In the genomic region with DNA sequence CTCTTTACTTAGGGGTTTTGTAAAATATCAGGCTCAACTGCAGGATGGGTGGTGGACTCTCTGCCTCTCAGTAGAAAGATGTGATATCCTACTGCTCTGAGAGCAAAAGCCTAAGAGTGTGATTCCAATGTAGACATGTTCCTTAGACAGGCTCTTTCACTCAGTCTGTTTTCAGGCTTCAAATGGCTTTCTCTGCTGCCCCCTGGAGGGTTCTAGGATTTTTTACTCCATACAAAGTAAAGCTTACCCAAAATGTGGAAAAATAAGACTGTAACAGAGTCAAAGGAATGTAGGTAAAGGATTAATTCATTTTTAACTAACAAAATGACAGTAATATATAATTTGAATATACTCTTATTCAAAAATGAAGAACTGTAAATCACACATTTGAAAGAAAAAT, we compare ENCODE assay signal across 8 cellular contexts. TPM values are rescaled to one million over a fixed set of nuclear protein-coding genes. Genes with fewer than 3 reads are reported as not detected.
DNase-seq lines count a peak whose midpoint lies in the region; ATAC-seq and TF ChIP-seq lines count a peak whose summit lies in the region.

No MANE protein-coding gene starts in this region.

- CTCF ChIA-PET in A673 (lab: Charles Lee), result interaction anchor here (0.5 to 1.0 kb wide), 3 partner anchors 82 to 531 kb away, joined by 3 to 4 read pairs (median 3); no protein-coding TSS in a partner anchor

- H3K4me1 ChIP-seq in A673 (ENCODE audit: insufficient read depth, low read length, poor library complexity, severe bottlenecking), result no peaks in the 10 kb centered on the region
- H3K4me1 ChIP-seq in foreskin keratinocyte, result no peaks in the 10 kb centered on the region

- no peaks in the 10 kb centered on the region for H3K9me3 ChIP-seq in A673 (ENCODE audit: low read depth, low read length, poor library complexity, severe bottlenecking)

- no TSS peak for BruUV-seq in A673 (replicated peaks; lab: Mats Ljungman, UMichigan)

- ATAC-seq in HG02870 (IDR thresholded peaks at IDR 0.05; ENCODE audit: unreplicated experiment) (peak; percentile 73), foreskin keratinocyte (peak; percentile 81)

- peak; percentile 70 for TF ChIP-seq CTCF in A673 (conservative IDR thresholded peaks at IDR 0.05; ENCODE audit: low read depth, low read length)
- peak; percentile 72 for TF ChIP-seq CTCF in foreskin keratinocyte (conservative IDR thresholded peaks at IDR 0.05)

- H3K27me3 ChIP-seq in A673 (replicated peaks; ENCODE audit: insufficient read depth, low read depth, low read length, poor library complexity) (no peaks in the 10 kb centered on the region), foreskin keratinocyte (no peaks in the 10 kb centered on the region)

- no peak overlapping the region for H3K4me3 ChIP-seq in A673 (ENCODE audit: low read depth, low read length, poor library complexity, severe bottlenecking)

- DNase-seq in A673 (ENCODE audit: low spot score) (peak; percentile 66), GM03348 (ENCODE audit: low spot score) (peak; percentile 81), NCI-H2227 (lab: John Stamatoyannopoulos, UW; ENCODE audit: unreplicated experiment) (peak; percentile 65), activated T-helper 1 cell treated with Interleukin-2 at 50 U/mL for 16 hours (ENCODE audit: low read depth) (peak; percentile 0), foreskin keratinocyte (peak in 1 of 2 donors; percentile 39), occipital lobe (lab: John Stamatoyannopoulos, UW) (peak; percentile 46), OCI-M2 (lab: John Stamatoyannopoulos, UW; ENCODE audit: unreplicated experiment) (no peak)

- H3K27ac ChIP-seq in A673 (ENCODE audit: low read depth, low read length, poor library complexity, severe bottlenecking) (no peak overlapping the region), foreskin keratinocyte (no peak overlapping the region)

- peaks cover 6% of the 10 kb centered on the region for H3K36me3 ChIP-seq in A673 (ENCODE audit: insufficient read depth, low read length, poor library complexity, severe bottlenecking)

- intact Hi-C loops in A673 (cut with micrococcal nuclease; ENCODE audit: unreplicated experiment), result loop anchor here (1.0 to 10.0 kb wide), 2 partner anchors 276 to 500 kb away; no protein-coding TSS in a partner anchor

- POLR2A ChIA-PET in A673 (lab: Charles Lee; ENCODE audit: low non-redundant PET), result no interaction called here

RNA-seq across cellular contexts. Expression of a gene that starts 32.1 kb away (rescaled TPM):
- 31.4 and 37.5 TPM in 2 replicates for total RNA-seq in A673 (2021)
- 12.0 and 13.0 TPM in 2 replicates for total RNA-seq in foreskin keratinocyte
- 2.6 and 3.7 TPM in 2 replicates for polyA plus RNA-seq in foreskin keratinocyte
- total RNA-seq in occipital lobe, result 25.3 TPM

RNA-seq across cellular contexts. Expression of a gene that starts 32.4 kb away (rescaled TPM):
- 40.6 and 40.8 TPM in 2 replicates for total RNA-seq in A673 (2021)
- total RNA-seq in foreskin keratinocyte, result 38.7 and 39.0 TPM in 2 replicates
- 26.2 and 31.0 TPM in 2 replicates for polyA plus RNA-seq in foreskin keratinocyte
- 26.0 TPM for total RNA-seq in occipital lobe
